ENCODE assay signal across 9 cellular contexts in genomic region chr9:109118802-109119438, GRCh38. TPM values are rescaled to one million over a fixed set of nuclear protein-coding genes. Genes with fewer than 3 reads are reported as not detected.
DNase-seq lines count a peak whose midpoint lies in the region; ATAC-seq and TF ChIP-seq lines count a peak whose summit lies in the region.
"Had no signal": no experiment of that assay in that cellular context is flagged by ENCODE, and none has a peak within 500 bp of the region (broad histone marks: within the 10 kb centered on the region; RNA-seq: fewer than 3 reads in every experiment).

No MANE protein-coding gene starts in this region.

- DNase-seq in HFF-Myc (ENCODE audit: extremely low read depth, low read depth) (no peak), right cardiac atrium (peak in 1 of 3 donors; percentile 74), skeletal muscle cell (ENCODE audit: low read depth) (no peak), GDM1 (lab: John Stamatoyannopoulos, UW) (no peak), NCI-H1930 (lab: John Stamatoyannopoulos, UW) (no peak)
- no peak for DNase-seq in activated T-helper 1 cell treated with anti-CD3 and anti-CD28 coated beads, Interleukin-12 subunit alpha, Interleukin-12 subunit beta, Interleukin-2, Interleukin-4 antibody, amounts not matched to agents 30 ng/mL and 10 ng/mL and 1 ng/mL, durations not matched to agents 14 hours and 24 hours and 36 hours (ENCODE audit: low spot score)

- WGBS in right cardiac atrium, result under 1% methylated on average over 29 of the region's 29 CpGs

- 0 out of 2 replicates have a peak overlapping the region, but pooled peaks have one; percentile 69 for H3K27ac ChIP-seq in ACC112 (ENCODE audit: low read depth, low read length)
- H3K27ac ChIP-seq in right cardiac atrium (ENCODE audit: low read length), result peak overlapping the region; percentile 84

- H3K27ac Mint-ChIP-seq in activated T-helper 1 cell treated with anti-CD3 and anti-CD28 coated beads, Interleukin-12 subunit alpha, Interleukin-12 subunit beta, Interleukin-2, Interleukin-4 antibody, amounts not matched to agents 30 ng/mL and 10 ng/mL and 1 ng/mL, durations not matched to agents 14 hours and 24 hours and 36 hours, result peak overlapping the region; percentile 87

- H2AFZ ChIP-seq in ACC112 (ENCODE audit: low read length, unreplicated experiment), result no peak overlapping the region

- H3K27me3 Mint-ChIP-seq in activated T-helper 1 cell treated with anti-CD3 and anti-CD28 coated beads, Interleukin-12 subunit alpha, Interleukin-12 subunit beta, Interleukin-2, Interleukin-4 antibody, amounts not matched to agents 30 ng/mL and 10 ng/mL and 1 ng/mL, durations not matched to agents 14 hours and 24 hours and 36 hours (ENCODE audit: insufficient read depth), result no peaks in the 10 kb centered on the region

- H3K4me1 ChIP-seq in ACC112 (ENCODE audit: control insufficient read depth, insufficient read depth, low read length, unreplicated experiment) (peaks cover 32% of the 10 kb centered on the region), right cardiac atrium (ENCODE audit: control insufficient read depth, insufficient read depth, low read length) (peaks cover 4% of the 10 kb centered on the region)

- H3K4me3 Mint-ChIP-seq in activated T-helper 1 cell treated with anti-CD3 and anti-CD28 coated beads, Interleukin-12 subunit alpha, Interleukin-12 subunit beta, Interleukin-2, Interleukin-4 antibody, amounts not matched to agents 30 ng/mL and 10 ng/mL and 1 ng/mL, durations not matched to agents 14 hours and 24 hours and 36 hours, result peak overlapping the region; percentile 95

- H3K27me3 ChIP-seq in ACC112 (ENCODE audit: insufficient read depth, low read length), result no peaks in the 10 kb centered on the region
- no peaks in the 10 kb centered on the region for H3K27me3 ChIP-seq in right cardiac atrium (ENCODE audit: control insufficient read depth, insufficient read depth)

- ATAC-seq in right cardiac atrium (peak in 1 of 2 donors; percentile 1), GM21360 (IDR thresholded peaks at IDR 0.05; ENCODE audit: unreplicated experiment) (no peak)

- H3K4me1 Mint-ChIP-seq in activated T-helper 1 cell treated with anti-CD3 and anti-CD28 coated beads, Interleukin-12 subunit alpha, Interleukin-12 subunit beta, Interleukin-2, Interleukin-4 antibody, amounts not matched to agents 30 ng/mL and 10 ng/mL and 1 ng/mL, durations not matched to agents 14 hours and 24 hours and 36 hours (ENCODE audit: low read depth), result peaks cover 40% of the 10 kb centered on the region

- no peaks in the 10 kb centered on the region for H3K9me3 ChIP-seq in right cardiac atrium (ENCODE audit: control insufficient read depth, low read length)

- H3K36me3 Mint-ChIP-seq in activated T-helper 1 cell treated with anti-CD3 and anti-CD28 coated beads, Interleukin-12 subunit alpha, Interleukin-12 subunit beta, Interleukin-2, Interleukin-4 antibody, amounts not matched to agents 30 ng/mL and 10 ng/mL and 1 ng/mL, durations not matched to agents 14 hours and 24 hours and 36 hours (ENCODE audit: low read depth), result peaks cover 29% of the 10 kb centered on the region

- TF ChIP-seq CTCF in HFF-Myc (IDR thresholded peaks at IDR 0.05; ENCODE audit: low read depth, low read length, missing control alignments), result no peak

- 0 out of 2 replicates have a peak, but pooled peaks cover 4% of the 10 kb centered on the region for H3K36me3 ChIP-seq in ACC112 (ENCODE audit: insufficient read depth, low read length)

- H3K4me3 ChIP-seq in ACC112 (ENCODE audit: low read depth, low read length) (peak overlapping the region; percentile 85), HFF-Myc (replicated peaks; ENCODE audit: low read depth, low read length) (peak overlapping the region; percentile 86), right cardiac atrium (ENCODE audit: low read length) (peak overlapping the region; percentile 83), skeletal muscle cell (ENCODE audit: low read depth, low read length) (peak overlapping the region; percentile 86)

- no peaks in the 10 kb centered on the region for H3K9me3 Mint-ChIP-seq in activated T-helper 1 cell treated with anti-CD3 and anti-CD28 coated beads, Interleukin-12 subunit alpha, Interleukin-12 subunit beta, Interleukin-2, Interleukin-4 antibody, amounts not matched to agents 30 ng/mL and 10 ng/mL and 1 ng/mL, durations not matched to agents 14 hours and 24 hours and 36 hours

- H3K79me2 ChIP-seq in ACC112 (ENCODE audit: control insufficient read depth, insufficient read depth, low read length, unreplicated experiment), result peaks cover 57% of the 10 kb centered on the region

- intact Hi-C loops in activated T-helper 1 cell treated with anti-CD3 and anti-CD28 coated beads, Interleukin-12 subunit alpha, Interleukin-12 subunit beta, Interleukin-2, Interleukin-4 antibody, amounts not matched to agents 30 ng/mL and 10 ng/mL and 1 ng/mL, durations not matched to agents 14 hours and 24 hours and 36 hours (cut with micrococcal nuclease), result loop anchor here (1.0 to 10.0 kb wide), 6 partner anchors 18 to 1834 kb away; partner anchors contain the start of genes EPB41L4B, RAD23B and TXN
- intact Hi-C loops in right cardiac atrium (cut with DNase I), result no loop called here

RNA-seq across cellular contexts. Expression of gene TMEM245, which starts 0.8 kb away (rescaled TPM):
- total RNA-seq in activated T-helper 1 cell treated with anti-CD3 and anti-CD28 coated beads, Interleukin-12 subunit alpha, Interleukin-12 subunit beta, Interleukin-2, Interleukin-4 antibody, amounts not matched to agents 30 ng/mL and 10 ng/mL and 1 ng/mL, durations not matched to agents 14 hours and 24 hours and 36 hours, result 26.9 and 29.4 TPM in 2 replicates
- 100 to 1,000 TPM in 2 of 4 donors, 10 to 100 TPM in 2; 81.4 to 136 (median 99.6) TPM for total RNA-seq in right cardiac atrium
- polyA plus RNA-seq in right cardiac atrium, result 25.6 TPM

RNA-seq across cellular contexts. Expression of gene FRRS1L, which starts 48.1 kb away (rescaled TPM):
- not detected in 2 replicates for total RNA-seq in activated T-helper 1 cell treated with anti-CD3 and anti-CD28 coated beads, Interleukin-12 subunit alpha, Interleukin-12 subunit beta, Interleukin-2, Interleukin-4 antibody, amounts not matched to agents 30 ng/mL and 10 ng/mL and 1 ng/mL, durations not matched to agents 14 hours and 24 hours and 36 hours
- 1 to 10 TPM; 3.9 to 5.9 (median 4.4) TPM for total RNA-seq in right cardiac atrium
- polyA plus RNA-seq in right cardiac atrium, result 0.91 TPM
- total RNA-seq: lung microvascular endothelial cell had no signal
